In genomic region chr16:11705311-11705710, GRCh38 we compare ENCODE assay signal across 1 cellular context.
TF ChIP-seq lines count a peak whose summit lies in the region.

No MANE protein-coding gene starts in this region.

TF ChIP-seq in GM12878, 131 proteins besides CTCF, POLR2A, EP300 and RAD21:
- TF ChIP-seq GABPA (IDR thresholded peaks at IDR 0.05; ENCODE audit: low read depth) = no peak
- TF ChIP-seq HDGF (IDR thresholded peaks at IDR 0.05) = no peak
- no peak for TF ChIP-seq RCOR1 (conservative IDR thresholded peaks at IDR 0.05; ENCODE audit: low read depth, low read length)
